Comparison of ENCODE assay signal across 16 cellular contexts in the genomic region with DNA sequence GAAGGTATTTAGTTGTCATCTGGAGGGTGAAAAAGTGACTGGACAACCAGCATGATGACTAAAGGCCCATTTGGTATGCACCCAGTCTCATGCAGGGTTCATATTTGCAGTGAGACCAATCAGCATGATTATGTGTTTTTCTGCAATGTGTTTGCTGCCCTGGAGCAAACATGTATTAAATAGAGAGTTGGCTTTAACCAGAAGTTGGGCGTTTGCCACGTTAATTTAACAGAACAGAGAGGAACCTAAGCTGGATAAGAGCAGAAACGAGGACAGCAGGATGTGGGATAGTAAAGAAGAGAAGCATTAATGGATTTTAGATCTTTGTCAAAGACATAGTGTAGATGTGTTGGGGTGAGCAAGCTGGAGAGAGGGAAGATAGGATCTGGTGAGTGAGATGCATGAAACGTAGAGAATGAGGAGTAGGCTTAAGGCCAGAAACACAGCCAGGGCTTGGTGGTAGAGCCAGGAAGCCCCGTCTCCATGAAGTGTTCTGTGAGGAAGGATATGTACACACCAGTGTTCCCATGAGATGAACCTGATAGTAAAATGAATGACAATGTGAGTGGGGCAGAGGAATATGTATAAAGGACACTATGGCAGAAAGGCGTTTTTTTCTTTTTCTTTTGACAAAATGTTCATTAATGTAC.
DNase-seq lines count a peak whose midpoint lies in the region; ATAC-seq and TF ChIP-seq lines count a peak whose summit lies in the region.
"Had no signal": no experiment of that assay in that cellular context is flagged by ENCODE, and none has a peak within 500 bp of the region (broad histone marks: within the 10 kb centered on the region; RNA-seq: fewer than 3 reads in every experiment).

No MANE protein-coding gene starts in this region.

- H3K9me3 Mint-ChIP-seq in neural progenitor cell: no peaks in the 10 kb centered on the region
- H3K9me3 Mint-ChIP-seq: GM23338 had no signal

- H4K20me1 ChIP-seq in SK-N-SH (ENCODE audit: insufficient read depth) (no peaks in the 10 kb centered on the region), neural progenitor cell (ENCODE audit: low read depth) (no peaks in the 10 kb centered on the region), mammary epithelial cell (ENCODE audit: insufficient read depth, low read length) (no peaks in the 10 kb centered on the region)
- H4K20me1 ChIP-seq: BLaER1 treated with 17β-estradiol and CSF1 and Interleukin-3, amounts not matched to agents 10 nM and 100 nM had no signal

- H3K79me2 ChIP-seq in SK-N-SH (ENCODE audit: insufficient read depth): no peaks in the 10 kb centered on the region
- H3K79me2 ChIP-seq in neural progenitor cell (ENCODE audit: low read depth): no peaks in the 10 kb centered on the region
- H3K79me2 ChIP-seq in mammary epithelial cell (ENCODE audit: insufficient read depth, low read length): no peaks in the 10 kb centered on the region

- DNase-seq in ELR (ENCODE audit: low read depth) (peak; percentile 13), SK-N-SH (peak; percentile 27), neural progenitor cell (ENCODE audit: low spot score) (no peak), MV-4-11 (lab: John Stamatoyannopoulos, UW) (no peak), mammary epithelial cell (no peak)
- DNase-seq: DMS 273 treated with DMSO at 0.1 percent for 48 hours, KBM-7, MG63, NCI-H1105, NCI-H187, NCI-H524 treated with DMSO at 0.1 percent for 48 hours had no signal

- H3K36me3 ChIP-seq in SK-N-SH (replicated peaks in 1 of 2; ENCODE audit: control insufficient read depth in 1 of 2, insufficient read depth in 2 of 2, low read length in 1 of 2) (no peaks in the 10 kb centered on the region), neural progenitor cell (no peaks in the 10 kb centered on the region), mammary epithelial cell (ENCODE audit: insufficient read depth, low read length) (no peaks in the 10 kb centered on the region)
- H3K36me3 ChIP-seq: BLaER1 treated with 17β-estradiol and CSF1 and Interleukin-3, amounts not matched to agents 10 nM and 100 nM; MG63 had no signal

- TF ChIP-seq CTCF in C4-2B (conservative IDR thresholded peaks at IDR 0.05) (no peak), SK-N-SH (IDR thresholded peaks at IDR 0.05) (no peak), neural progenitor cell (IDR thresholded peaks at IDR 0.05) (no peak), mammary epithelial cell (conservative IDR thresholded peaks at IDR 0.05 in 1 of 2, IDR thresholded peaks at IDR 0.05 in 1 of 2; ENCODE audit: extremely low read depth in 1 of 2, insufficient read depth in 1 of 2, low read depth in 1 of 2, low read length in 2 of 2) (no peak)

- no TSS peak for BruUV-seq in mammary epithelial cell (replicated peaks; lab: Mats Ljungman, UMichigan)

- no peak overlapping the region for H3K4me3 Mint-ChIP-seq in neural progenitor cell
- H3K4me3 Mint-ChIP-seq: GM23338 had no signal

- no peaks in the 10 kb centered on the region for H3K27me3 Mint-ChIP-seq in neural progenitor cell (ENCODE audit: insufficient read depth, low read depth)

- CTCF ChIA-PET in SK-N-SH (lab: Yijun Ruan, JAX) (no interaction called here), mammary epithelial cell (lab: Charles Lee; ENCODE audit: low non-redundant PET) (no interaction called here)

- no peaks in the 10 kb centered on the region for H3K9me2 ChIP-seq in SK-N-SH

- WGBS in SK-N-SH (ENCODE audit: low lambda C conversion rate): 11% methylated on average over 6 of the region's 6 CpGs
- 15% methylated on average over 6 of the region's 6 CpGs for WGBS in mammary epithelial cell (ENCODE audit: low coverage, missing lambda C conversion rate)

- in situ Hi-C loops in mammary epithelial cell (cut with MboI; ENCODE audit: low sequenced_read_pairs in 2 of 2): no loop called here

- H2AFZ ChIP-seq in SK-N-SH (ENCODE audit: low read depth) (peak overlapping the region; percentile 66), neural progenitor cell (replicated peaks) (peak overlapping the region; percentile 3), mammary epithelial cell (ENCODE audit: low read depth, low read length) (no peak overlapping the region)
- H2AFZ ChIP-seq: GM23338 had no signal

- POLR2A ChIA-PET in SK-N-SH (lab: Yijun Ruan, JAX): no interaction called here

- intact Hi-C loops in mammary epithelial cell (cut with micrococcal nuclease): no loop called here

- no peaks in the 10 kb centered on the region for H3F3A ChIP-seq in SK-N-SH (replicated peaks; ENCODE audit: insufficient read depth)
- H3F3A ChIP-seq in neural progenitor cell (ENCODE audit: low read depth): no peaks in the 10 kb centered on the region

- no peak overlapping the region for H3K27ac Mint-ChIP-seq in neural progenitor cell
- H3K27ac Mint-ChIP-seq: GM23338 had no signal

- dilution Hi-C loops in mammary epithelial cell (cut with HindIII; ENCODE audit: low sequenced_read_pairs): no loop called here

- TF ChIP-seq RAD21 in SK-N-SH (IDR thresholded peaks at IDR 0.05; ENCODE audit: low read length): no peak; the same call in 1 of the 2 replicates

- H3K36me3 Mint-ChIP-seq in neural progenitor cell: no peaks in the 10 kb centered on the region

- H3K4me1 ChIP-seq in SK-N-SH (ENCODE audit: control insufficient read depth in 1 of 2, insufficient read depth in 2 of 2, low read depth in 1 of 2, low read length in 1 of 2): peaks cover 0 to 12% of the 10 kb centered on the region in 2 experiments; a peak in 2 of 4 replicates
- no peaks in the 10 kb centered on the region for H3K4me1 ChIP-seq in neural progenitor cell
- no peaks in the 10 kb centered on the region for H3K4me1 ChIP-seq in mammary epithelial cell (ENCODE audit: insufficient read depth, low read length)
- H3K4me1 ChIP-seq: BLaER1 treated with 17β-estradiol and CSF1 and Interleukin-3, amounts not matched to agents 10 nM and 100 nM had no signal

- H3K9me3 ChIP-seq in SK-N-SH (no peaks in the 10 kb centered on the region), neural progenitor cell (ENCODE audit: low read depth) (no peaks in the 10 kb centered on the region), mammary epithelial cell (replicated peaks; ENCODE audit: insufficient read depth, low read length) (no peaks in the 10 kb centered on the region)
- H3K9me3 ChIP-seq: MG63 had no signal

- peak; percentile 24 to 57; a peak in 3 of 4 replicates for TF ChIP-seq EP300 in SK-N-SH (IDR thresholded peaks at IDR 0.05; ENCODE audit: borderline replicate concordance in 1 of 2, low read depth in 1 of 2, low read length in 1 of 2)

- ATAC-seq in GM21528 (IDR thresholded peaks at IDR 0.05; ENCODE audit: low FRiP score, unreplicated experiment): no peak
- ATAC-seq: GM23338 had no signal

- H3K4me1 Mint-ChIP-seq in neural progenitor cell: no peaks in the 10 kb centered on the region
- H3K4me1 Mint-ChIP-seq: GM23338 had no signal

- H3K27me3 ChIP-seq in SK-N-SH (ENCODE audit: insufficient read depth) (no peaks in the 10 kb centered on the region), neural progenitor cell (no peaks in the 10 kb centered on the region), mammary epithelial cell (ENCODE audit: insufficient read depth, low read length) (no peaks in the 10 kb centered on the region)
- H3K27me3 ChIP-seq: BLaER1 treated with 17β-estradiol and CSF1 and Interleukin-3, amounts not matched to agents 10 nM and 100 nM; MG63 had no signal

- H3K4me3 ChIP-seq in SK-N-SH (ENCODE audit: low read depth in 2 of 2, low read length in 1 of 2) (0 out of 4 replicates have a peak overlapping the region, but pooled peaks of 1 of the 2 experiments have one; percentile 2), neural progenitor cell (no peak overlapping the region), mammary epithelial cell (replicated peaks in 1 of 3; ENCODE audit: insufficient read depth in 1 of 3, low read depth in 2 of 3, low read length in 3 of 3) (no peak overlapping the region)
- H3K4me3 ChIP-seq: BLaER1 treated with 17β-estradiol and CSF1 and Interleukin-3, amounts not matched to agents 10 nM and 100 nM; GM23338; MG63; SK-N-MC had no signal

- H3K27ac ChIP-seq in C4-2B (peak overlapping the region; percentile 47; the same call in 1 of the 2 replicates), SK-N-SH (ENCODE audit: low read depth in 2 of 2, low read length in 1 of 2) (peak overlapping the region; percentile 54 to 91), neural progenitor cell (no peak overlapping the region), mammary epithelial cell (ENCODE audit: insufficient read depth, low read depth, low read length) (no peak overlapping the region)
- H3K27ac ChIP-seq: BLaER1 treated with 17β-estradiol and CSF1 and Interleukin-3, amounts not matched to agents 10 nM and 100 nM; SK-N-MC had no signal

- H3K4me2 ChIP-seq in SK-N-SH: peak overlapping the region; percentile 31; the same call in 1 of the 2 replicates
- no peak overlapping the region for H3K4me2 ChIP-seq in neural progenitor cell
- H3K4me2 ChIP-seq in mammary epithelial cell (ENCODE audit: insufficient read depth, low read depth, low read length): no peak overlapping the region
- H3K4me2 ChIP-seq: BLaER1 treated with 17β-estradiol and CSF1 and Interleukin-3, amounts not matched to agents 10 nM and 100 nM; GM23338 had no signal

- H3K9ac ChIP-seq in SK-N-SH (no peak overlapping the region), neural progenitor cell (no peak overlapping the region), mammary epithelial cell (ENCODE audit: insufficient read depth, low read length) (no peak overlapping the region)
- H3K9ac ChIP-seq: BLaER1 treated with 17β-estradiol and CSF1 and Interleukin-3, amounts not matched to agents 10 nM and 100 nM had no signal

TF ChIP-seq in SK-N-SH, 30 proteins besides CTCF, POLR2A, EP300 and RAD21 (continues in another document):
- TF ChIP-seq FOXJ3 (CRISPR knock-in tag; IDR thresholded peaks at IDR 0.05) (peak; percentile 61; the same call in 1 of the 2 replicates), RFX5 (IDR thresholded peaks at IDR 0.05; ENCODE audit: low read length) (no peak), MEF2A (IDR thresholded peaks at IDR 0.05; ENCODE audit: borderline replicate concordance, low read depth) (no peak)
- TF ChIP-seq, protein P1, sequence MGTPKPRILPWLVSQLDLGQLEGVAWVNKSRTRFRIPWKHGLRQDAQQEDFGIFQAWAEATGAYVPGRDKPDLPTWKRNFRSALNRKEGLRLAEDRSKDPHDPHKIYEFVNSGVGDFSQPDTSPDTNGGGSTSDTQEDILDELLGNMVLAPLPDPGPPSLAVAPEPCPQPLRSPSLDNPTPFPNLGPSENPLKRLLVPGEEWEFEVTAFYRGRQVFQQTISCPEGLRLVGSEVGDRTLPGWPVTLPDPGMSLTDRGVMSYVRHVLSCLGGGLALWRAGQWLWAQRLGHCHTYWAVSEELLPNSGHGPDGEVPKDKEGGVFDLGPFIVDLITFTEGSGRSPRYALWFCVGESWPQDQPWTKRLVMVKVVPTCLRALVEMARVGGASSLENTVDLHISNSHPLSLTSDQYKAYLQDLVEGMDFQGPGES (IDR thresholded peaks at IDR 0.05; ENCODE audit: low read depth, low read length): no peak

Comparison
In these comparisons a context has a peak if more than half of its experiments do, and no peak if none do; other contexts are left out.
1. H3K27ac ChIP-seq: peak in C4-2B (single experiment) and SK-N-SH (2 of 2); none in neural progenitor cell (single experiment) and mammary epithelial cell (single experiment).
2. DNase-seq: peak in ELR (single experiment) and SK-N-SH (single experiment); none in neural progenitor cell (single experiment), MV-4-11 (single experiment) and mammary epithelial cell (single experiment).